19 cellular contexts compared by ENCODE assay signal in the genomic region with DNA sequence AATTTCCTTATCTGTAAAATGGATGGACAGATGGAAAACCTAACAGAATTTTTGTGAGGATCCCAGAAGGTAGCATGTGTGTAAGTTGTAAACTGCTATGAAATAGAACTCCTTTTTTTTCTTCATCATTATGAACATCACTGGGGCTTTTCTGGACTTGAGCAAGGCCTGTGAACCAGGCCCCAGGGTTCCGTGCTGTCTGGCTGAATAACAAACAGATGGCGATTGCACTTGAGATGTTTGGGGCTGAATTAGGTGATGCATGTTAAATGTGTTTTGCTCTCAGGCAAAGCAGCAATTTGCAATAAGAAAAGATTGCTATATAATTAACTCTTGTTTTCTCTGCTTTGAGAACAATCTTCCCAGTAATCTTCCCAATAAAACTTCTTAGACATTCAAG.
"Had no signal": no experiment of that assay in that cellular context is flagged by ENCODE, and none has a peak within 500 bp of the region (broad histone marks: within the 10 kb centered on the region; RNA-seq: fewer than 3 reads in every experiment).

No MANE protein-coding gene starts in this region.

- H3K27me3 Mint-ChIP-seq: memory B cell; naive B cell; natural killer cell treated with Interleukin-12 subunit alpha and Interleukin-12 subunit beta and Interleukin-15 and Interleukin-18, amount 100 ng/mL, for 72 hours had no signal

- H3K9me3 Mint-ChIP-seq: memory B cell; naive B cell; natural killer cell treated with Interleukin-12 subunit alpha and Interleukin-12 subunit beta and Interleukin-15 and Interleukin-18, amount 100 ng/mL, for 72 hours; neural progenitor cell; stimulated activated effector memory CD8-positive, alpha-beta T cell treated with anti-CD3 and anti-CD28 coated beads, Interleukin-12 subunit alpha, Interleukin-12 subunit beta, amount 100 ng/mL, for 72 hours had no signal

- H3K4me3 Mint-ChIP-seq: memory B cell; naive B cell; natural killer cell treated with Interleukin-12 subunit alpha and Interleukin-12 subunit beta and Interleukin-15 and Interleukin-18, amount 100 ng/mL, for 72 hours; neural progenitor cell; stimulated activated effector memory CD8-positive, alpha-beta T cell treated with anti-CD3 and anti-CD28 coated beads, Interleukin-12 subunit alpha, Interleukin-12 subunit beta, amount 100 ng/mL, for 72 hours had no signal

- H3K36me3 Mint-ChIP-seq: memory B cell; naive B cell; natural killer cell treated with Interleukin-12 subunit alpha and Interleukin-12 subunit beta and Interleukin-15 and Interleukin-18, amount 100 ng/mL, for 72 hours; neural progenitor cell; stimulated activated effector memory CD8-positive, alpha-beta T cell treated with anti-CD3 and anti-CD28 coated beads, Interleukin-12 subunit alpha, Interleukin-12 subunit beta, amount 100 ng/mL, for 72 hours had no signal

- DNase-seq: cortex of kidney; foreskin fibroblast; gastrocnemius medialis; head of caudate nucleus; kidney; mucosa of descending colon; naive B cell; stimulated activated CD4-positive, alpha-beta T cell treated with anti-CD3 and anti-CD28 coated beads, Interleukin-2, amount 100 ng/mL, for 24 hours; stimulated activated CD4-positive, alpha-beta T cell treated with anti-CD3 and anti-CD28 coated beads, Interleukin-4, amount 100 ng/mL, for 24 hours; stimulated activated naive CD4-positive, alpha-beta T cell treated with Interleukin-2 at 50 U/mL for 16 hours; stomach; thyroid gland; trophoblast cell had no signal

- H3K27ac Mint-ChIP-seq: memory B cell; natural killer cell treated with Interleukin-12 subunit alpha and Interleukin-12 subunit beta and Interleukin-15 and Interleukin-18, amount 100 ng/mL, for 72 hours; stimulated activated effector memory CD8-positive, alpha-beta T cell treated with anti-CD3 and anti-CD28 coated beads, Interleukin-12 subunit alpha, Interleukin-12 subunit beta, amount 100 ng/mL, for 72 hours had no signal

- ATAC-seq: gastrocnemius medialis; left lobe of liver; mucosa of descending colon; natural killer cell treated with Interleukin-12 subunit alpha and Interleukin-12 subunit beta and Interleukin-15 and Interleukin-18, amount 100 ng/mL, for 72 hours; sciatic nerve; stimulated activated effector memory CD8-positive, alpha-beta T cell treated with anti-CD3 and anti-CD28 coated beads, Interleukin-12 subunit alpha, Interleukin-12 subunit beta, amount 100 ng/mL, for 72 hours had no signal

- H3K4me1 Mint-ChIP-seq: stimulated activated effector memory CD8-positive, alpha-beta T cell treated with anti-CD3 and anti-CD28 coated beads, Interleukin-12 subunit alpha, Interleukin-12 subunit beta, amount 100 ng/mL, for 72 hours had no signal
